In the genomic region with DNA sequence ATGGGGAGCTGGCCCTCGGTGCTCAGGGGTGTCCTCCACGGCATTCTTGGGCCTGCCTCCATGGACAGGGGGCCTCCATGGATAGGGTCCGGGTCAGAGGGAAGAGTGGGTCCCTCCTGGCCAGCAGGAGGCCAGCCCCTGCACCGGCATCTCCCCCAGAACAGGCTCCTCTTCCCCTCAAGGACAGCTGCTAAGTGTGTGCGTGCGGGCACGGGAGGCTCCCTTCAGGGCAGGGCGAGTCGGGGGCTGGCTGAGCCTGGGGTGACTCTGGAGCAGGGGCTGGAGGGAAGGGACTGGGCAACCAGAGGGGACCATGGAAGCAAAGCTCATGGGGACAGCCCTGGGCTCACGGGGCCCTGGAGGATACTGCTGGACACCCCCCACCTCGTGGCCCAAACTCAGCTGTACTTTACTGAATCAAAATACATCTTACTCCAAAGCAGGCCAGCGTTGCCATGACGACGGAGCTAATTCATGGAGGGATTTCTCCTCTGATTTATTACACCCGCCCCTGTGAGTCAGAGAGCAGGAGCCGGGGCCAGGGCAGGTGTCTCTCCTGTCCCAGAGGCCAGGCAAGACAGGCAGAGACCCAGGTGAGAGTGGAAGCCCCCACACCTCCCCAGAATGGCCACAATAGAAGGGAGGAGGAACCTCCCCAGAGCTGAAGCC, we compare ENCODE assay signal across 9 cellular contexts. TPM values are rescaled to one million over a fixed set of nuclear protein-coding genes. Genes with fewer than 3 reads are reported as not detected.
DNase-seq lines count a peak whose midpoint lies in the region; ATAC-seq, FAIRE-seq and TF ChIP-seq lines count a peak whose summit lies in the region.
"Had no signal": no experiment of that assay in that cellular context is flagged by ENCODE, and none has a peak within 500 bp of the region (broad histone marks: within the 10 kb centered on the region; RNA-seq: fewer than 3 reads in every experiment).

No MANE protein-coding gene starts in this region.

- H3K27me3 ChIP-seq in CD4-positive, alpha-beta T cell (ENCODE audit: control insufficient read depth, insufficient read depth, low read length) = peaks cover 31% of the 10 kb centered on the region
- H3K27me3 ChIP-seq in HCT116 (ENCODE audit: insufficient read depth, low read length) (no peaks in the 10 kb centered on the region), hepatocyte (peaks cover 23% of the 10 kb centered on the region)

- H3K4me2 ChIP-seq in HCT116 (ENCODE audit: low read length) = peak overlapping the region; percentile 88
- H3K4me2 ChIP-seq in hepatocyte = no peak overlapping the region

- DNase-seq in CD4-positive, alpha-beta T cell = no peak
- DNase-seq in HCT116 (ENCODE audit: low read depth, low spot score) (no peak), T1000 (lab: John Stamatoyannopoulos, UW) (peak; percentile 34), hepatocyte (ENCODE audit: low spot score) (peak; percentile 70), D721Med (ENCODE audit: insufficient read length, low spot score) (no peak)
- DNase-seq in NK-92 treated with Interleukin-12 subunit alpha and Interleukin-12 subunit beta, amount 100 ng/mL, for 24 hours (lab: John Stamatoyannopoulos, UW) = no peak

- no peak overlapping the region for H3K4me3 ChIP-seq in HCT116 (replicated peaks in 1 of 2; ENCODE audit: low read depth in 1 of 2, low read length in 2 of 2)
- no peak overlapping the region for H3K4me3 ChIP-seq in hepatocyte
- H3K4me3 ChIP-seq: lung had no signal

- H3K9me2 ChIP-seq in HCT116 (ENCODE audit: insufficient read depth) (no peaks in the 10 kb centered on the region), hepatocyte (replicated peaks; ENCODE audit: insufficient read depth) (no peaks in the 10 kb centered on the region)

- H3K36me3 Mint-ChIP-seq in CD4-positive, alpha-beta T cell (ENCODE audit: low read depth) = no peaks in the 10 kb centered on the region

- TF ChIP-seq CTCF in CD4-positive, alpha-beta T cell (IDR thresholded peaks at IDR 0.05) = no peak
- TF ChIP-seq CTCF in HCT116 (IDR thresholded peaks at IDR 0.05 in 2 of 3, conservative IDR thresholded peaks at IDR 0.05 in 1 of 3; ENCODE audit: borderline replicate concordance in 1 of 3, insufficient read depth in 1 of 3, low read depth in 2 of 3, low read length in 2 of 3) (no peak), hepatocyte (IDR thresholded peaks at IDR 0.05; ENCODE audit: poor library complexity) (no peak), D721Med (IDR thresholded peaks at IDR 0.05; ENCODE audit: insufficient read depth, missing control alignments) (no peak)

- H3K4me3 Mint-ChIP-seq in CD4-positive, alpha-beta T cell = peak overlapping the region; percentile 75

- intact Hi-C loops in CD4-positive, alpha-beta T cell (cut with DNase I, micrococcal nuclease) = loop anchor here in 1 of 2 experiments (2.0 to 10.0 kb wide), 2 partner anchors 59 to 141 kb away; no protein-coding TSS in a partner anchor
- intact Hi-C loops in HCT116 (cut with micrococcal nuclease) = loop anchor here (2.0 to 10.0 kb wide), 2 partner anchors 57 to 311 kb away; partner anchors contain the start of gene ECI1

- H2AFZ ChIP-seq in HCT116 (ENCODE audit: low read depth, low read length, poor library complexity, severe bottlenecking) = no peak overlapping the region
- H2AFZ ChIP-seq in hepatocyte = no peak overlapping the region

- H3K4me1 Mint-ChIP-seq in CD4-positive, alpha-beta T cell (ENCODE audit: low read depth) = peaks cover 10% of the 10 kb centered on the region

- no peak overlapping the region for H3K27ac Mint-ChIP-seq in CD4-positive, alpha-beta T cell

- H3K9ac ChIP-seq in HCT116 (ENCODE audit: low read length) = no peak overlapping the region

- no peaks in the 10 kb centered on the region for H3K9me3 Mint-ChIP-seq in CD4-positive, alpha-beta T cell
- H3K9me3 Mint-ChIP-seq: IgD-negative memory B cell had no signal

- no peak overlapping the region for H3K27ac ChIP-seq in CD4-positive, alpha-beta T cell (ENCODE audit: low read depth, low read length)
- no peak overlapping the region for H3K27ac ChIP-seq in HCT116 (ENCODE audit: low read depth, low read length)
- H3K27ac ChIP-seq in hepatocyte = no peak overlapping the region

- TF ChIP-seq RAD21 in HCT116 (IDR thresholded peaks at IDR 0.05; ENCODE audit: low read depth) = no peak

- FAIRE-seq in D721Med (lab: Jason Lieb, UNC) = no peak

- POLR2A ChIA-PET in CD4-positive, alpha-beta T cell (lab: Charles Lee) = interaction anchor here (1.0 to 2.4 kb wide), 6 partner anchors 21 to 320 kb away, joined by 3 to 11 read pairs (median 8); partner anchors contain the start of genes ATP6V0C, ECI1, PGP and TRAF7
- POLR2A ChIA-PET in HCT116 (lab: Charles Lee) = interaction anchor here (1.0 to 1.6 kb wide), 4 partner anchors 29 to 57 kb away, joined by 4 to 11 read pairs (median 6); partner anchors contain the start of genes E4F1, ECI1 and TRAF7

- H3K4me1 ChIP-seq in HCT116 (ENCODE audit: control insufficient read depth in 1 of 2, insufficient read depth in 2 of 2, low read length in 2 of 2) = peaks cover 5 to 19% of the 10 kb centered on the region in 2 experiments
- peaks cover 10% of the 10 kb centered on the region for H3K4me1 ChIP-seq in hepatocyte (ENCODE audit: insufficient read depth)

- H3K36me3 ChIP-seq in HCT116 (ENCODE audit: control insufficient read depth in 1 of 2, insufficient read depth in 2 of 2, low read length in 2 of 2) (no peaks in the 10 kb centered on the region), hepatocyte (replicated peaks; ENCODE audit: insufficient read depth, low read depth) (no peaks in the 10 kb centered on the region)

- H3K9me3 ChIP-seq in CD4-positive, alpha-beta T cell (ENCODE audit: control insufficient read depth, low read length) = no peaks in the 10 kb centered on the region
- no peaks in the 10 kb centered on the region for H3K9me3 ChIP-seq in HCT116 (ENCODE audit: control insufficient read depth in 1 of 2, insufficient read depth in 1 of 2, low read depth in 1 of 2, low read length in 2 of 2)
- H3K9me3 ChIP-seq in hepatocyte (ENCODE audit: low read depth) = no peaks in the 10 kb centered on the region

- WGBS in hepatocyte (ENCODE audit: low lambda C conversion rate, missing lambda C conversion rate) = 74% methylated on average over 16 of the region's 16 CpGs

- peaks cover 27% of the 10 kb centered on the region for H3K27me3 Mint-ChIP-seq in CD4-positive, alpha-beta T cell

- H4K20me1 ChIP-seq in HCT116 (ENCODE audit: insufficient read depth) = no peaks in the 10 kb centered on the region
- no peaks in the 10 kb centered on the region for H4K20me1 ChIP-seq in hepatocyte (ENCODE audit: insufficient read depth, poor library complexity, severe bottlenecking)

- CTCF ChIA-PET in CD4-positive, alpha-beta T cell (lab: Charles Lee) = interaction anchor here (0.6 to 2.0 kb wide), 11 partner anchors 10 to 307 kb away, joined by 3 to 17 read pairs (median 3); partner anchors contain the start of genes ABCA3, ECI1 and MLST8
- CTCF ChIA-PET in HCT116 (lab: Charles Lee) = interaction anchor here (0.7 to 3.5 kb wide), 8 partner anchors 11 to 680 kb away, joined by 3 to 24 read pairs (median 5); partner anchors contain the start of genes ECI1, MLST8, PGP and TBC1D24

- TF ChIP-seq POLR2A in HCT116 (IDR thresholded peaks at IDR 0.05; ENCODE audit: borderline replicate concordance, extremely low read depth, insufficient read depth, insufficient read length) = no peak

- RAD21 ChIA-PET in HCT116 (lab: Charles Lee; ENCODE audit: low non-redundant PET in 1 of 2, low total read pairs in 2 of 2, uncharacterized antibody in 2 of 2, unreplicated experiment in 2 of 2) = interaction anchor here (0.8 to 1.6 kb wide), 5 partner anchors 20 to 307 kb away, joined by 3 to 6 read pairs (median 5); partner anchors contain the start of genes ECI1 (in 1 of the 2) and PGP (in 1 of the 2)

- H3K79me2 ChIP-seq in HCT116 (ENCODE audit: insufficient read depth, low read length) = no peaks in the 10 kb centered on the region
- H3K79me2 ChIP-seq in hepatocyte = no peaks in the 10 kb centered on the region

- BruUV-seq in HCT116 (replicated peaks; lab: Mats Ljungman, UMichigan) = no TSS peak

- no peak for ATAC-seq in CD4-positive, alpha-beta T cell (ENCODE audit: poor library complexity)
- peak; percentile 5 for ATAC-seq in HCT116
- no peak for ATAC-seq in HG03175 (IDR thresholded peaks at IDR 0.05; ENCODE audit: unreplicated experiment)

TF ChIP-seq in HCT116, 20 proteins besides CTCF, POLR2A, EP300 and RAD21 (continues in another document):
- TF ChIP-seq FOSL1 (IDR thresholded peaks at IDR 0.05; ENCODE audit: low read depth) = no peak

RNA-seq across cellular contexts. Expression of gene CASKIN1, which starts 2.1 kb away (rescaled TPM):
- total RNA-seq in CD4-positive, alpha-beta T cell = under 1 TPM in 1 of 2 experiments, not detected in 1; 0.06 TPM
- total RNA-seq in HCT116 (2021; ENCODE audit: unreplicated experiment) (5.9 TPM), hepatocyte (0.47 and 0.80 TPM in 2 replicates)
- 2.3 and 3.2 TPM in 2 replicates for polyA plus RNA-seq in HCT116 (2012)
- polyA plus RNA-seq in hepatocyte = 1.7 TPM in 2 replicates
- polyA plus RNA-seq: IgD-negative memory B cell had no signal

RNA-seq across cellular contexts. Expression of gene MLST8, which starts 11.0 kb away (rescaled TPM):
- 10 to 100 TPM; 22.9 to 26.4 TPM for total RNA-seq in CD4-positive, alpha-beta T cell
- 58.7 TPM for total RNA-seq in HCT116 (2021; ENCODE audit: unreplicated experiment)
- 90.9 and 100 TPM in 2 replicates for polyA plus RNA-seq in HCT116 (2012)
- total RNA-seq in hepatocyte = 28.3 and 52.4 TPM in 2 replicates
- 87.3 and 88.3 TPM in 2 replicates for polyA plus RNA-seq in hepatocyte

RNA-seq across cellular contexts. Expression of gene BRICD5, which starts 16.4 kb away (rescaled TPM):
- 1 to 10 TPM; 4.2 to 5.0 TPM for total RNA-seq in CD4-positive, alpha-beta T cell
- 9.8 TPM for total RNA-seq in HCT116 (2021; ENCODE audit: unreplicated experiment)
- polyA plus RNA-seq in HCT116 (2012) = 7.8 and 8.4 TPM in 2 replicates
- 3.3 and 9.9 TPM in 2 replicates for total RNA-seq in hepatocyte
- polyA plus RNA-seq in hepatocyte = 6.2 and 14.8 TPM in 2 replicates

RNA-seq across cellular contexts. Expression of gene PGP, which starts 20.3 kb away (rescaled TPM):
- 1 to 10 TPM; 8.1 to 8.5 TPM for total RNA-seq in CD4-positive, alpha-beta T cell
- total RNA-seq in HCT116 (2021; ENCODE audit: unreplicated experiment) = 32.6 TPM
- polyA plus RNA-seq in HCT116 (2012) = 21.2 and 22.3 TPM in 2 replicates
- total RNA-seq in hepatocyte = 20.6 and 24.8 TPM in 2 replicates
- polyA plus RNA-seq in hepatocyte = 34.2 and 38.0 TPM in 2 replicates

RNA-seq across cellular contexts. Expression of gene E4F1, which starts 29.1 kb away (rescaled TPM):
- 10 to 100 TPM; 31.8 to 33.8 TPM for total RNA-seq in CD4-positive, alpha-beta T cell
- total RNA-seq in HCT116 (2021; ENCODE audit: unreplicated experiment) = 40.7 TPM
- 31.0 and 38.0 TPM in 2 replicates for polyA plus RNA-seq in HCT116 (2012)
- 18.1 and 19.7 TPM in 2 replicates for total RNA-seq in hepatocyte
- polyA plus RNA-seq in hepatocyte = 15.5 and 28.4 TPM in 2 replicates

Comparison
In these comparisons a context has a peak if more than half of its experiments do, and no peak if none do; other contexts are left out.
1. DNase-seq: peak in T1000 (single experiment) and hepatocyte (single experiment); none in CD4-positive, alpha-beta T cell (0 of 10), HCT116 (single experiment), D721Med (single experiment) and NK-92 treated with Interleukin-12 subunit alpha and Interleukin-12 subunit beta, amount 100 ng/mL, for 24 hours (single experiment).